In the genomic region with DNA sequence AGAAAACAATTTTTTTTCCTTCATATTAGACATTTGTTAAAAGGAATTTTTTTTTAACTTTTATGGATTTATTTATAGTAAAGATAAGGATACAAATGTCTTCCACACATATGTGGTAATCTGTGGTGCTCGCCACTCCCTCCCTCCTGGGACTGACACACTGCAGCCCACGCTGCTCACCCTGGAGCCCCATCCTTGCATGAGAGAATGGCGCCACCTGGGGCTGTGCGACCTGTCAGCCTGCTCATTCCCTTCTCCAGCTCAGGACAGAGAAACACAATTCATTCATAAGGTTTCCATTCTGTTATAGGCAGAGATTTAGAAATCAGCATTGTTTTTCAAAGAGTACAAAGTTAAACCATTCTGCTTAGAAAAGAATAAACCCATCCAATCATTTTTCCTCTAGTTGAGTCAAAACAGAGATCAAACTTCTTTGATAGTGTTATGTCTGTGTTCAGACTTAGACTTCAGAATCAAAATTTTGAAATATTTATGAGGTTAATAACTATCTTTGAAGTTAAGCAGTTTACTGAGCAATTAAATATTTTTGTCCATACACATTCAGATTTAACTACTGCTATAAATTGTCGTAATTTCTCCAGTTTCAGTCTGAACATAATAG, we compare ENCODE assay signal across 1 cellular context.
TF ChIP-seq lines count a peak whose summit lies in the region.

No MANE protein-coding gene starts in this region.

TF ChIP-seq in HepG2, 621 proteins besides CTCF, POLR2A, EP300 and RAD21 (continued from another document and continues in another):
- TF ChIP-seq, protein P1, sequence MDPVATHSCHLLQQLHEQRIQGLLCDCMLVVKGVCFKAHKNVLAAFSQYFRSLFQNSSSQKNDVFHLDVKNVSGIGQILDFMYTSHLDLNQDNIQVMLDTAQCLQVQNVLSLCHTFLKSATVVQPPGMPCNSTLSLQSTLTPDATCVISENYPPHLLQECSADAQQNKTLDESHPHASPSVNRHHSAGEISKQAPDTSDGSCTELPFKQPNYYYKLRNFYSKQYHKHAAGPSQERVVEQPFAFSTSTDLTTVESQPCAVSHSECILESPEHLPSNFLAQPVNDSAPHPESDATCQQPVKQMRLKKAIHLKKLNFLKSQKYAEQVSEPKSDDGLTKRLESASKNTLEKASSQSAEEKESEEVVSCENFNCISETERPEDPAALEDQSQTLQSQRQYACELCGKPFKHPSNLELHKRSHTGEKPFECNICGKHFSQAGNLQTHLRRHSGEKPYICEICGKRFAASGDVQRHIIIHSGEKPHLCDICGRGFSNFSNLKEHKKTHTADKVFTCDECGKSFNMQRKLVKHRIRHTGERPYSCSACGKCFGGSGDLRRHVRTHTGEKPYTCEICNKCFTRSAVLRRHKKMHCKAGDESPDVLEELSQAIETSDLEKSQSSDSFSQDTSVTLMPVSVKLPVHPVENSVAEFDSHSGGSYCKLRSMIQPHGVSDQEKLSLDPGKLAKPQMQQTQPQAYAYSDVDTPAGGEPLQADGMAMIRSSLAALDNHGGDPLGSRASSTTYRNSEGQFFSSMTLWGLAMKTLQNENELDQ (CRISPR knock-in tag; IDR thresholded peaks at IDR 0.05; ENCODE audit: borderline replicate concordance): no peak
- TF ChIP-seq WIZ (CRISPR knock-in tag; IDR thresholded peaks at IDR 0.05): no peak
- no peak for TF ChIP-seq ATF3 (CRISPR knock-in tag; IDR thresholded peaks at IDR 0.05)
- TF ChIP-seq LBX2 (CRISPR knock-in tag; IDR thresholded peaks at IDR 0.05; ENCODE audit: borderline replicate concordance): no peak
- TF ChIP-seq ZNF75D (CRISPR knock-in tag; IDR thresholded peaks at IDR 0.05; ENCODE audit: borderline replicate concordance): no peak
- TF ChIP-seq NKX3-1 (CRISPR knock-in tag; IDR thresholded peaks at IDR 0.05): no peak
- no peak for TF ChIP-seq FUBP1 (CRISPR knock-in tag; IDR thresholded peaks at IDR 0.05; ENCODE audit: borderline replicate concordance)
- TF ChIP-seq ZNF180 (CRISPR knock-in tag; IDR thresholded peaks at IDR 0.05; ENCODE audit: borderline replicate concordance, low read depth): no peak
- TF ChIP-seq, protein P2, sequence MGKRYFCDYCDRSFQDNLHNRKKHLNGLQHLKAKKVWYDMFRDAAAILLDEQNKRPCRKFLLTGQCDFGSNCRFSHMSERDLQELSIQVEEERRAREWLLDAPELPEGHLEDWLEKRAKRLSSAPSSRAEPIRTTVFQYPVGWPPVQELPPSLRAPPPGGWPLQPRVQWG (CRISPR knock-in tag; IDR thresholded peaks at IDR 0.05; ENCODE audit: borderline replicate concordance, low read depth): no peak
- no peak for TF ChIP-seq ZSCAN12 (CRISPR knock-in tag; IDR thresholded peaks at IDR 0.05)
- TF ChIP-seq ZBTB20 (CRISPR knock-in tag; IDR thresholded peaks at IDR 0.05; ENCODE audit: borderline replicate concordance, low read depth): no peak
- TF ChIP-seq ZNF34 (CRISPR knock-in tag; IDR thresholded peaks at IDR 0.05; ENCODE audit: borderline replicate concordance): no peak
- peak; percentile 60 for TF ChIP-seq SMC3 (IDR thresholded peaks at IDR 0.05; ENCODE audit: low read length)
- no peak for TF ChIP-seq GMEB2 (CRISPR knock-in tag; IDR thresholded peaks at IDR 0.05; ENCODE audit: low read depth)
- no peak for TF ChIP-seq ZNF232 (CRISPR knock-in tag; IDR thresholded peaks at IDR 0.05; ENCODE audit: borderline replicate concordance)
- no peak for TF ChIP-seq SP2 (CRISPR knock-in tag; IDR thresholded peaks at IDR 0.05)
- no peak for TF ChIP-seq ZNF775 (CRISPR knock-in tag; IDR thresholded peaks at IDR 0.05; ENCODE audit: borderline replicate concordance)
- no peak for TF ChIP-seq DNMT3B (CRISPR knock-in tag; conservative IDR thresholded peaks at IDR 0.05)
- no peak for TF ChIP-seq ZNF704 (CRISPR knock-in tag; IDR thresholded peaks at IDR 0.05; ENCODE audit: borderline replicate concordance)
- TF ChIP-seq ZNF605 (CRISPR knock-in tag; IDR thresholded peaks at IDR 0.05): no peak
- TF ChIP-seq, protein P3, sequence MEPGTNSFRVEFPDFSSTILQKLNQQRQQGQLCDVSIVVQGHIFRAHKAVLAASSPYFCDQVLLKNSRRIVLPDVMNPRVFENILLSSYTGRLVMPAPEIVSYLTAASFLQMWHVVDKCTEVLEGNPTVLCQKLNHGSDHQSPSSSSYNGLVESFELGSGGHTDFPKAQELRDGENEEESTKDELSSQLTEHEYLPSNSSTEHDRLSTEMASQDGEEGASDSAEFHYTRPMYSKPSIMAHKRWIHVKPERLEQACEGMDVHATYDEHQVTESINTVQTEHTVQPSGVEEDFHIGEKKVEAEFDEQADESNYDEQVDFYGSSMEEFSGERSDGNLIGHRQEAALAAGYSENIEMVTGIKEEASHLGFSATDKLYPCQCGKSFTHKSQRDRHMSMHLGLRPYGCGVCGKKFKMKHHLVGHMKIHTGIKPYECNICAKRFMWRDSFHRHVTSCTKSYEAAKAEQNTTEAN (CRISPR knock-in tag; conservative IDR thresholded peaks at IDR 0.05): no peak
- no peak for TF ChIP-seq SAFB2 (CRISPR knock-in tag; IDR thresholded peaks at IDR 0.05; ENCODE audit: borderline replicate concordance, low read depth)
- no peak for TF ChIP-seq SP140L (CRISPR knock-in tag; IDR thresholded peaks at IDR 0.05; ENCODE audit: borderline replicate concordance)
- no peak for TF ChIP-seq BRD4 (CRISPR knock-in tag; IDR thresholded peaks at IDR 0.05)
- no peak for TF ChIP-seq NFKBIZ (CRISPR knock-in tag; IDR thresholded peaks at IDR 0.05)
- peak; percentile 71 for TF ChIP-seq THAP11 (CRISPR knock-in tag; IDR thresholded peaks at IDR 0.05)
- no peak for TF ChIP-seq NFE2L2 (IDR thresholded peaks at IDR 0.05; ENCODE audit: low read length)
- TF ChIP-seq ZNF136 (CRISPR knock-in tag; IDR thresholded peaks at IDR 0.05; ENCODE audit: low read depth): no peak
- no peak for TF ChIP-seq ZNF142 (CRISPR knock-in tag; IDR thresholded peaks at IDR 0.05)
- TF ChIP-seq XRCC5 (optimal IDR thresholded peaks at IDR 0.05; ENCODE audit: low read length): peak; percentile 57
- TF ChIP-seq, protein P4, sequence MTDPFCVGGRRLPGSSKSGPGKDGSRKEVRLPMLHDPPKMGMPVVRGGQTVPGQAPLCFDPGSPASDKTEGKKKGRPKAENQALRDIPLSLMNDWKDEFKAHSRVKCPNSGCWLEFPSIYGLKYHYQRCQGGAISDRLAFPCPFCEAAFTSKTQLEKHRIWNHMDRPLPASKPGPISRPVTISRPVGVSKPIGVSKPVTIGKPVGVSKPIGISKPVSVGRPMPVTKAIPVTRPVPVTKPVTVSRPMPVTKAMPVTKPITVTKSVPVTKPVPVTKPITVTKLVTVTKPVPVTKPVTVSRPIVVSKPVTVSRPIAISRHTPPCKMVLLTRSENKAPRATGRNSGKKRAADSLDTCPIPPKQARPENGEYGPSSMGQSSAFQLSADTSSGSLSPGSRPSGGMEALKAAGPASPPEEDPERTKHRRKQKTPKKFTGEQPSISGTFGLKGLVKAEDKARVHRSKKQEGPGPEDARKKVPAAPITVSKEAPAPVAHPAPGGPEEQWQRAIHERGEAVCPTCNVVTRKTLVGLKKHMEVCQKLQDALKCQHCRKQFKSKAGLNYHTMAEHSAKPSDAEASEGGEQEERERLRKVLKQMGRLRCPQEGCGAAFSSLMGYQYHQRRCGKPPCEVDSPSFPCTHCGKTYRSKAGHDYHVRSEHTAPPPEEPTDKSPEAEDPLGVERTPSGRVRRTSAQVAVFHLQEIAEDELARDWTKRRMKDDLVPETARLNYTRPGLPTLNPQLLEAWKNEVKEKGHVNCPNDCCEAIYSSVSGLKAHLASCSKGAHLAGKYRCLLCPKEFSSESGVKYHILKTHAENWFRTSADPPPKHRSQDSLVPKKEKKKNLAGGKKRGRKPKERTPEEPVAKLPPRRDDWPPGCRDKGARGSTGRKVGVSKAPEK (CRISPR knock-in tag; IDR thresholded peaks at IDR 0.05; ENCODE audit: borderline replicate concordance): no peak
- no peak for TF ChIP-seq IKZF1 (IDR thresholded peaks at IDR 0.05)
- TF ChIP-seq, protein P5, sequence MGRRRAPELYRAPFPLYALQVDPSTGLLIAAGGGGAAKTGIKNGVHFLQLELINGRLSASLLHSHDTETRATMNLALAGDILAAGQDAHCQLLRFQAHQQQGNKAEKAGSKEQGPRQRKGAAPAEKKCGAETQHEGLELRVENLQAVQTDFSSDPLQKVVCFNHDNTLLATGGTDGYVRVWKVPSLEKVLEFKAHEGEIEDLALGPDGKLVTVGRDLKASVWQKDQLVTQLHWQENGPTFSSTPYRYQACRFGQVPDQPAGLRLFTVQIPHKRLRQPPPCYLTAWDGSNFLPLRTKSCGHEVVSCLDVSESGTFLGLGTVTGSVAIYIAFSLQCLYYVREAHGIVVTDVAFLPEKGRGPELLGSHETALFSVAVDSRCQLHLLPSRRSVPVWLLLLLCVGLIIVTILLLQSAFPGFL (CRISPR knock-in tag; IDR thresholded peaks at IDR 0.05): no peak
- TF ChIP-seq MZF1 (CRISPR knock-in tag; IDR thresholded peaks at IDR 0.05; ENCODE audit: borderline replicate concordance): no peak
- TF ChIP-seq TOE1 (CRISPR knock-in tag; IDR thresholded peaks at IDR 0.05): no peak
- no peak for TF ChIP-seq ZNF557 (CRISPR knock-in tag; IDR thresholded peaks at IDR 0.05)
- TF ChIP-seq ZNF790 (CRISPR knock-in tag; IDR thresholded peaks at IDR 0.05; ENCODE audit: borderline replicate concordance): no peak
